ENCODE assay signal across 23 cellular contexts in the genomic region with DNA sequence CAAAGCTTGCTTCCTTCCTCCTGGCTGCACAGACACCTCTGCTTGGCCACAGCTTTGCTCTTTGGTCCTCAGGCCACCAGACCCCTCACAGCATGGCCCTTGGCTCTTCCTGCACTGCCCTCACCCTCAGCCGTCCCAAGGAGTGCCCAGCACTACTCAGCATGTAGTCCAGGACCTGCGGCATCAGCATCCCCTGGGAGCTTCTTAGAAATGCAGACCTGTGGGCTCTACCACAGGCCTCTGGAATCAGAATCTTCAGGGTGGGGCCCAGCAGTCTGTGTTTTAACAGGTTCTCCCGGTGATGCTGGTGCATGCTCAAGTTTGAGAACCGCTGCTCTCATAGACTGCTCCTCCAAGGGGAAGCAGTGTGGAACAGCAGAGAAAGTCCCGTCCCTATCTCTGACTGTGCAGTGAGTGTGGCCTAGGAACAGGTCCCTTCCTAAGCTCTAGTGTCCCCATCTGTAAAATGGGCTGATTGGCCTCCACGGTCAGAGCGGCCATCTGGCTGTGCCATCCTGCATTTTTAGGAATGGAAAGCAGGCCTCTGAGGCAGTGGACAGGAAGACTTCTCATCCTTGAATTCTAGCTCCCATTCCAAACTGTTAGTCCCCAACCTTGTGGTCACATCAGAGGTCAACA. TPM values are rescaled to one million over a fixed set of nuclear protein-coding genes. Genes with fewer than 3 reads are reported as not detected.
DNase-seq lines count a peak whose midpoint lies in the region; ATAC-seq and TF ChIP-seq lines count a peak whose summit lies in the region.
"Had no signal": no experiment of that assay in that cellular context is flagged by ENCODE, and none has a peak within 500 bp of the region (broad histone marks: within the 10 kb centered on the region; RNA-seq: fewer than 3 reads in every experiment).

No MANE protein-coding gene starts in this region.

- no peak for DNase-seq in left ventricle myocardium inferior
- DNase-seq in Right ventricle myocardium superior: no peak
- no peak for DNase-seq in chondrocyte (ENCODE audit: low spot score)
- DNase-seq in osteoblast (ENCODE audit: insufficient read length, low spot score, missing footprints): peak; percentile 72
- DNase-seq in GM23248: no peak
- DNase-seq in DMS79 treated with DMSO at 0.1 percent for 48 hours (lab: John Stamatoyannopoulos, UW): no peak
- DNase-seq in NCI-H526 (lab: John Stamatoyannopoulos, UW): no peak
- DNase-seq: NCI-H1105, NCI-H146, NCI-H2029, NCI-H2227 treated with DMSO at 0.1 percent for 48 hours, NCI-H510A, NCI-H748 treated with DMSO at 0.1 percent for 48 hours, SIG-M5, SK-N-SH had no signal

- no peak overlapping the region for H3K4me3 Mint-ChIP-seq in chondrocyte (ENCODE audit: unreplicated experiment)
- H3K4me3 Mint-ChIP-seq: B cell, CD14-positive monocyte had no signal

- H3K36me3 Mint-ChIP-seq in chondrocyte (ENCODE audit: low read depth): peaks cover 7% of the 10 kb centered on the region

- no peak overlapping the region for H3K9ac ChIP-seq in GM23248
- H3K9ac ChIP-seq: KMS-11, SK-N-SH had no signal

- H3K36me3 ChIP-seq in left ventricle myocardium inferior (peaks cover 24% of the 10 kb centered on the region), osteoblast (ENCODE audit: insufficient read depth, low read length) (peaks cover 17% of the 10 kb centered on the region), GM23248 (ENCODE audit: low read depth) (no peaks in the 10 kb centered on the region)
- H3K36me3 ChIP-seq: HAP-1 had no signal

- no peak overlapping the region for H3K4me3 ChIP-seq in left ventricle myocardium inferior
- no peak overlapping the region for H3K4me3 ChIP-seq in osteoblast (ENCODE audit: insufficient read depth, low read length)
- H3K4me3 ChIP-seq in GM23248: no peak overlapping the region
- H3K4me3 ChIP-seq: A549, HAP-1 had no signal

- H3K27me3 ChIP-seq in left ventricle myocardium inferior (ENCODE audit: low read depth) (no peaks in the 10 kb centered on the region), osteoblast (ENCODE audit: insufficient read depth, low read length) (no peaks in the 10 kb centered on the region), GM23248 (replicated peaks; ENCODE audit: insufficient read depth) (no peaks in the 10 kb centered on the region)

- H3K4me1 ChIP-seq in left ventricle myocardium inferior: peaks cover 70% of the 10 kb centered on the region
- peaks cover 27% of the 10 kb centered on the region for H3K4me1 ChIP-seq in osteoblast (ENCODE audit: insufficient read depth, low read length)
- H3K4me1 ChIP-seq in GM23248 (ENCODE audit: insufficient read depth): peaks cover 28% of the 10 kb centered on the region
- H3K4me1 ChIP-seq: HAP-1 had no signal

- H3K9me3 Mint-ChIP-seq in chondrocyte (ENCODE audit: low read depth): no peaks in the 10 kb centered on the region
- H3K9me3 Mint-ChIP-seq: CD14-positive monocyte had no signal

- H3K4me1 Mint-ChIP-seq in chondrocyte (ENCODE audit: low read depth): peaks cover 44% of the 10 kb centered on the region

- intact Hi-C loops in left ventricle myocardium inferior (cut with micrococcal nuclease) (no loop called here), Right ventricle myocardium superior (cut with DNase I) (loop anchor here (10.0 kb wide), 1 partner anchor 51 kb away; a partner anchor contains a TSS)

- no peaks in the 10 kb centered on the region for H3K27me3 Mint-ChIP-seq in chondrocyte (ENCODE audit: low read depth)
- H3K27me3 Mint-ChIP-seq: B cell had no signal

- H2AFZ ChIP-seq in osteoblast (ENCODE audit: low read length): no peak overlapping the region
- no peak overlapping the region for H2AFZ ChIP-seq in GM23248

- 74 to 75% methylated on average over 7 of the region's 7 CpGs for WGBS in GM23248 (ENCODE audit: low coverage in 1 of 2, low lambda C conversion rate in 2 of 2, missing lambda C conversion rate in 2 of 2), 2 experiments

- H3K27ac ChIP-seq in left ventricle myocardium inferior (replicated peaks): peak overlapping the region; percentile 77
- no peak overlapping the region for H3K27ac ChIP-seq in osteoblast (ENCODE audit: low read depth, low read length)
- H3K27ac ChIP-seq in GM23248: no peak overlapping the region
- H3K27ac ChIP-seq: A549, HL-60, KMS-11, RWPE1 had no signal

- H3K9me3 ChIP-seq in left ventricle myocardium inferior (replicated peaks): no peaks in the 10 kb centered on the region
- no peaks in the 10 kb centered on the region for H3K9me3 ChIP-seq in osteoblast (ENCODE audit: low read depth, low read length)
- no peaks in the 10 kb centered on the region for H3K9me3 ChIP-seq in GM23248 (ENCODE audit: low read depth)
- H3K9me3 ChIP-seq: A549, HAP-1, SK-N-SH had no signal

- H4K20me1 ChIP-seq in osteoblast (ENCODE audit: insufficient read depth, low read length): no peaks in the 10 kb centered on the region
- H4K20me1 ChIP-seq in GM23248 (ENCODE audit: insufficient read depth): no peaks in the 10 kb centered on the region

- H3F3A ChIP-seq in GM23248 (ENCODE audit: insufficient read depth): peaks cover 19% of the 10 kb centered on the region

- ATAC-seq in Right ventricle myocardium superior (ENCODE audit: poor library complexity): no peak
- ATAC-seq: A549 had no signal

- H3K79me2 ChIP-seq in osteoblast (ENCODE audit: insufficient read depth, low read length) (no peaks in the 10 kb centered on the region), GM23248 (ENCODE audit: insufficient read depth) (no peaks in the 10 kb centered on the region)

- H3K27ac Mint-ChIP-seq in chondrocyte (ENCODE audit: unreplicated experiment): peak overlapping the region; percentile 59
- H3K27ac Mint-ChIP-seq: B cell had no signal

- H3K9me2 ChIP-seq in GM23248 (ENCODE audit: insufficient read depth): no peaks in the 10 kb centered on the region
- H3K9me2 ChIP-seq: SK-N-SH had no signal

- TF ChIP-seq CTCF in left ventricle myocardium inferior (IDR thresholded peaks at IDR 0.05; ENCODE audit: borderline replicate concordance) (no peak), chondrocyte (IDR thresholded peaks at IDR 0.05) (no peak), osteoblast (IDR thresholded peaks at IDR 0.05; ENCODE audit: extremely low read depth, low read depth, low read length) (no peak)

- in situ Hi-C loops in GM23248 (cut with MboI): no loop called here

- H3K4me2 ChIP-seq in osteoblast (ENCODE audit: insufficient read depth, low read length) (no peak overlapping the region), GM23248 (ENCODE audit: unreplicated experiment) (no peak overlapping the region)
- H3K4me2 ChIP-seq: A549, KMS-11, SK-N-SH had no signal

RNA-seq across cellular contexts. Expression of a gene that starts 36.6 kb away (rescaled TPM):
- not detected for total RNA-seq in left ventricle myocardium inferior
- not detected for total RNA-seq in Right ventricle myocardium superior
- total RNA-seq in chondrocyte: 0.12 to 0.46 TPM in 2 of 3 replicates, not detected in the other
- total RNA-seq in osteoblast: under 0.01 TPM in 1 of 2 replicates, not detected in the other
- total RNA-seq in GM23248 (2014; rRNA removed; shearing (Covaris generic)): not detected in 2 replicates
- polyA plus RNA-seq in GM23248 (2016; fragmentation: Nextera tagmentation; extraction: Ambion mirVana): not detected in 2 replicates
- total RNA-seq: HT-29 had no signal
- polyA plus RNA-seq: CD14-positive monocyte, SK-N-SH had no signal

RNA-seq across cellular contexts. Expression of a gene that starts 51.2 kb away (rescaled TPM):
- total RNA-seq in left ventricle myocardium inferior (19.1 TPM), Right ventricle myocardium superior (18.2 TPM), chondrocyte (38.8 to 44.3 TPM (median 40.0 TPM) in 3 replicates), osteoblast (46.7 and 50.7 TPM in 2 replicates)
- total RNA-seq in GM23248 (2014; rRNA removed; shearing (Covaris generic)): 55.3 and 74.7 TPM in 2 replicates
- polyA plus RNA-seq in GM23248 (2016; fragmentation: Nextera tagmentation; extraction: Ambion mirVana): 52.9 and 58.0 TPM in 2 replicates

RNA-seq across cellular contexts. Expression of a gene that starts 53.7 kb away (rescaled TPM):
- total RNA-seq in left ventricle myocardium inferior (26.1 TPM), Right ventricle myocardium superior (26.8 TPM), chondrocyte (18.0 to 26.4 TPM (median 18.9 TPM) in 3 replicates), osteoblast (14.1 and 15.0 TPM in 2 replicates)
- 27.8 and 43.9 TPM in 2 replicates for total RNA-seq in GM23248 (2014; rRNA removed; shearing (Covaris generic))
- polyA plus RNA-seq in GM23248 (2016; fragmentation: Nextera tagmentation; extraction: Ambion mirVana): 26.9 and 27.2 TPM in 2 replicates
